ENCODE assay signal across 21 cellular contexts in the genomic region with DNA sequence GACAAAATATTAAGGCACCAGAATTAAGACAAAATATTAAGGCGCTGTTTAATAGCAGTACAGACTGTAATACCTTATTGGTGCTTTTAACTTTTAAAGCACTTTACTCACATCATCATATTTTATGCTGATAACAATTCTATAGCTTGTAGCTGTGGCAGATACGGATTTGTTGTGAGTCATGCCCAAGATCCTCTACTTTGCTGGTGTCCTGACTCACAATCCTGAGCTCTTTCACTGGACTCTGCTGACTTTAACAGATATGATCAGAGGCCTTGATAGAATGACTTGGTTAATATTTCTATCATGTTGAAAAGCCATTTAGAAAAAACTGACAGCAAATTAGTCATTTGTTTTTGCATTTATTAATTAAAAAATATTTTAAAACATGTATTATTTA.
A peak's percentile ranks its signal among the peaks of the same experiment; 100 is the strongest.
DNase-seq lines count a peak whose midpoint lies in the region; ATAC-seq and TF ChIP-seq lines count a peak whose summit lies in the region.
"Had no signal": no experiment of that assay in that cellular context is flagged by ENCODE, and none has a peak within 500 bp of the region (broad histone marks: within the 10 kb centered on the region; RNA-seq: fewer than 3 reads in every experiment).

No MANE protein-coding gene starts in this region.

- ATAC-seq in GM18520 (IDR thresholded peaks at IDR 0.05; ENCODE audit: unreplicated experiment): no peak
- ATAC-seq in omental fat pad (ENCODE audit: low FRiP score): no peak
- ATAC-seq: GM23338, Right ventricle myocardium inferior had no signal

- DNase-seq in A172 (ENCODE audit: low spot score) (peak; percentile 14), OCI-M1 (lab: John Stamatoyannopoulos, UW) (peak; percentile 41), epithelial cell of esophagus (ENCODE audit: low read depth) (peak; percentile 61), NCI-H2081 treated with DMSO at 0.1 percent for 48 hours (lab: John Stamatoyannopoulos, UW) (no peak), Kasumi-1 (lab: John Stamatoyannopoulos, UW) (no peak), omental fat pad (ENCODE audit: low spot score) (no peak)
- DNase-seq: 8988T, DND-41, HCEC 1CT, MV-4-11, NCI-H187, NCI-H2227 treated with DMSO at 0.1 percent for 48 hours, NCI-H524, NCI-H82, PC-9 had no signal

- TF ChIP-seq CTCF in epithelial cell of esophagus (IDR thresholded peaks at IDR 0.05; ENCODE audit: insufficient read depth, low read depth, low read length, missing control alignments) (no peak), nephron (IDR thresholded peaks at IDR 0.05; ENCODE audit: unreplicated experiment in 3 of 3) (no peak), omental fat pad (IDR thresholded peaks at IDR 0.05) (no peak)

- H3K4me3 ChIP-seq in epithelial cell of esophagus (ENCODE audit: low read length): no peak overlapping the region
- H3K4me3 ChIP-seq: GM23338, PC-9 had no signal

- H3K4me1 Mint-ChIP-seq in nephron: peaks cover 27% of the 10 kb centered on the region
- H3K4me1 Mint-ChIP-seq: B cell, IgD-negative memory B cell had no signal

- no peaks in the 10 kb centered on the region for H3K36me3 Mint-ChIP-seq in nephron (ENCODE audit: low read depth)
- H3K36me3 Mint-ChIP-seq: IgD-negative memory B cell had no signal

- H3K27ac Mint-ChIP-seq in nephron: peak overlapping the region in 2 of 3 experiments; percentile 75 to 92
- H3K27ac Mint-ChIP-seq: B cell, GM23338, IgD-negative memory B cell had no signal

- H3K9me3 Mint-ChIP-seq in nephron: no peaks in the 10 kb centered on the region
- H3K9me3 Mint-ChIP-seq: GM23338, IgD-negative memory B cell had no signal

- H3K4me3 Mint-ChIP-seq in nephron: no peak overlapping the region
- H3K4me3 Mint-ChIP-seq: B cell, GM23338, IgD-negative memory B cell had no signal

- no peaks in the 10 kb centered on the region for H3K27me3 Mint-ChIP-seq in nephron (ENCODE audit: low read depth)
- H3K27me3 Mint-ChIP-seq: B cell, IgD-negative memory B cell had no signal

Comparison
In these comparisons a context has a peak if more than half of its experiments do, and no peak if none do; other contexts are left out.
1. DNase-seq: peak in A172 (single experiment), OCI-M1 (single experiment) and epithelial cell of esophagus (single experiment); none in NCI-H2081 treated with DMSO at 0.1 percent for 48 hours (single experiment), Kasumi-1 (0 of 2) and omental fat pad (single experiment).